17 cellular contexts compared by ENCODE assay signal in the genomic region with DNA sequence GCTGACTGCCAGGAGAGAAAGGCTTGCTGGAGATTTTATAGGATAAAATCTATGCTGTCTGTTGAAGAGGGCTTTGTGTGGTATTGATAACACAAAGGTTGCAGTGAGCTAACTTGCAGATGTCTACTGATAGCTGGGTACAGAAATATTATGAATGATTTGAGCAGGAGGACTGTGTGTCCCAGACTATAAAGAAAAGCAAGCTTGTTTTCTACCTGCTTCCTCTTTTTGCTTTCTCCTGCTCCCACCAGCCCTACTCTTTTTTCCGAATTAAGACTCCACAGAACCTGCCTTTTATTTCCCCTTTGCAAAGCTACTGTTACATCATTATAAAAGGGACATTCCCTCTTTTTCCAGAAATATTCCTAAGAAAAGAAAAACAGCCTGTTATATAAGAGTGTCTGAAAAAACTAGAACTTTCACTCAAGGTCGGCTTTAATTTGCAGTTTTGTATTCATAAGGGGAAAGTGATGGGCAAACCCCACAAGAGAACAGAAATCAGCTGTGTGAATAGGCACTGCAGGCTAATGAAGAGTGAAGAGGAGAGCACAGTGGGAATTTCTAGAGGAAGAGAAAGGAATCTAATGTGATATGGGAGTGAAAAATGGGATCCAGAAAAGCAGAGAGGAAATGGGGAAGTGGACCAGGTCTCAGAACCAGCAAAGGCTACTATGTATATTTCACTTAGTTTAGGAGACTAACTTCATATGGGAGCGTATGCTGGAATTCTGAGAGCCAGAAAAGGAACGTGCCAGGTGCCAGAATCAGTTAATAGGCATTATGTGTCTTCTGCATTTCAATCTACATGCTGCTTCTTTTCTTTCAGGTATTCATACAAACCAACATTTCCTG. TPM values are rescaled to one million over a fixed set of nuclear protein-coding genes. Genes with fewer than 3 reads are reported as not detected.
DNase-seq lines count a peak whose midpoint lies in the region; ATAC-seq and TF ChIP-seq lines count a peak whose summit lies in the region.
"Had no signal": no experiment of that assay in that cellular context is flagged by ENCODE, and none has a peak within 500 bp of the region (broad histone marks: within the 10 kb centered on the region; RNA-seq: fewer than 3 reads in every experiment).

No MANE protein-coding gene starts in this region.

- peaks cover 13% of the 10 kb centered on the region for H3K4me1 Mint-ChIP-seq in stimulated activated memory B cell treated with anti-CD40 and anti-IgM and Interleukin-4, amounts not matched to agents 10 μg/mL and 1 μg/mL and 100 μg/mL, for 72 hours

- no peaks in the 10 kb centered on the region; the same call in 1 of the 2 replicates for H3K27me3 ChIP-seq in PC-3 (ENCODE audit: low read length)
- H3K27me3 ChIP-seq: testis had no signal

- H3F3A ChIP-seq in PC-3 (ENCODE audit: low read length, unreplicated experiment): no peaks in the 10 kb centered on the region

- peak; percentile 55 for DNase-seq in DMS79 treated with DMSO at 0.1 percent for 48 hours (lab: John Stamatoyannopoulos, UW)
- DNase-seq in DMS79 (lab: John Stamatoyannopoulos, UW): no peak
- no peak for DNase-seq in SW 1271 (lab: John Stamatoyannopoulos, UW)
- no peak for DNase-seq in PC-3
- DNase-seq: activated naive CD4-positive, alpha-beta T cell treated with anti-CD3 and anti-CD28 coated beads, Interleukin-2, amount 50 U/mL, for 16 hours; Caco-2; esophagus squamous epithelium; NCI-H187 treated with DMSO at 0.1 percent for 48 hours; T-helper 1 cell; testis had no signal

- no peak overlapping the region for H2AFZ ChIP-seq in PC-3 (ENCODE audit: low read length)

- no peaks in the 10 kb centered on the region for H3K79me2 ChIP-seq in PC-3 (ENCODE audit: low read length)

- peaks cover 3% of the 10 kb centered on the region for H3K9me3 Mint-ChIP-seq in stimulated activated memory B cell treated with anti-CD40 and anti-IgM and Interleukin-4, amounts not matched to agents 10 μg/mL and 1 μg/mL and 100 μg/mL, for 72 hours

- H3K4me2 ChIP-seq in PC-3 (ENCODE audit: low read length): no peak overlapping the region

- no peak overlapping the region for H3K27ac ChIP-seq in PC-3 (ENCODE audit: low read length)
- H3K27ac ChIP-seq: 22Rv1, testis had no signal

- no peak overlapping the region for H3K4me3 Mint-ChIP-seq in stimulated activated memory B cell treated with anti-CD40 and anti-IgM and Interleukin-4, amounts not matched to agents 10 μg/mL and 1 μg/mL and 100 μg/mL, for 72 hours

- H4K20me1 ChIP-seq in PC-3 (ENCODE audit: low read length): no peaks in the 10 kb centered on the region

- TF ChIP-seq CTCF in PC-3 (conservative IDR thresholded peaks at IDR 0.05; ENCODE audit: low read depth, low read length): no peak

- no peaks in the 10 kb centered on the region for H3K36me3 Mint-ChIP-seq in stimulated activated memory B cell treated with anti-CD40 and anti-IgM and Interleukin-4, amounts not matched to agents 10 μg/mL and 1 μg/mL and 100 μg/mL, for 72 hours

- H3K4me1 ChIP-seq in PC-3 (ENCODE audit: insufficient read depth, low read length): peaks cover 4% of the 10 kb centered on the region; the same call in 1 of the 2 replicates
- H3K4me1 ChIP-seq: Caco-2, testis had no signal

- peaks cover 30% of the 10 kb centered on the region for H3K27me3 Mint-ChIP-seq in stimulated activated memory B cell treated with anti-CD40 and anti-IgM and Interleukin-4, amounts not matched to agents 10 μg/mL and 1 μg/mL and 100 μg/mL, for 72 hours

- intact Hi-C loops in PC-3 (cut with micrococcal nuclease): no loop called here

- no peaks in the 10 kb centered on the region for H3K9me3 ChIP-seq in PC-3 (ENCODE audit: low read length)
- H3K9me3 ChIP-seq: Caco-2, testis had no signal

- H3K9ac ChIP-seq in PC-3 (ENCODE audit: low read length): no peak overlapping the region

- no peak overlapping the region for H3K4me3 ChIP-seq in PC-3 (ENCODE audit: low read length)
- H3K4me3 ChIP-seq: esophagus squamous epithelium, testis had no signal

- BruUV-seq in PC-3 (replicated peaks; lab: Mats Ljungman, UMichigan): no TSS peak

- H3K27ac Mint-ChIP-seq in stimulated activated memory B cell treated with anti-CD40 and anti-IgM and Interleukin-4, amounts not matched to agents 10 μg/mL and 1 μg/mL and 100 μg/mL, for 72 hours: no peak overlapping the region

- H3K9me2 ChIP-seq in PC-3 (replicated peaks; ENCODE audit: low read length): no peaks in the 10 kb centered on the region

- POLR2A ChIA-PET in PC-3 (lab: Charles Lee; ENCODE audit: unreplicated experiment): interaction anchor here (0.6 kb wide), 1 partner anchor 25 kb away, joined by 3 read pairs; no protein-coding TSS in a partner anchor

- H3K36me3 ChIP-seq in PC-3 (ENCODE audit: low read depth, low read length): no peaks in the 10 kb centered on the region
- H3K36me3 ChIP-seq: esophagus squamous epithelium had no signal

- ATAC-seq in HG02642 (IDR thresholded peaks at IDR 0.05; ENCODE audit: poor library complexity, unreplicated experiment) (peak; percentile 52), HG03520 (IDR thresholded peaks at IDR 0.05; ENCODE audit: unreplicated experiment) (peak; percentile 67), GM19023 (IDR thresholded peaks at IDR 0.05; ENCODE audit: unreplicated experiment) (no peak), PC-3 (no peak)
- ATAC-seq in stimulated activated memory B cell treated with anti-CD40 and anti-IgM and Interleukin-4, amounts not matched to agents 10 μg/mL and 1 μg/mL and 100 μg/mL, for 72 hours: peak; percentile 70

- CTCF ChIA-PET in PC-3 (lab: Charles Lee): no interaction called here

RNA-seq across cellular contexts. Expression of a gene that starts 28.2 kb away (rescaled TPM):
- not detected in 2 replicates for total RNA-seq in PC-3 (2014; rRNA removed)
- total RNA-seq: Caco-2, esophagus squamous epithelium, mesenteric fat pad, renal cortical epithelial cell, testis had no signal

RNA-seq across cellular contexts. Expression of a gene that starts 37.1 kb away (rescaled TPM):
- total RNA-seq in PC-3 (2014; rRNA removed): not detected in 2 replicates
- total RNA-seq: Caco-2, esophagus squamous epithelium, mesenteric fat pad, testis had no signal

RNA-seq across cellular contexts. Expression of a gene that starts 40.0 kb away (rescaled TPM):
- not detected in 2 replicates for total RNA-seq in PC-3 (2014; rRNA removed)
- total RNA-seq: Caco-2, esophagus squamous epithelium, mesenteric fat pad, renal cortical epithelial cell, testis had no signal

RNA-seq across cellular contexts. Expression of a gene that starts 50.9 kb away (rescaled TPM):
- not detected in 2 replicates for total RNA-seq in PC-3 (2014; rRNA removed)
- total RNA-seq: Caco-2, esophagus squamous epithelium, mesenteric fat pad, renal cortical epithelial cell, testis had no signal

Comparison
In these comparisons a context has a peak if more than half of its experiments do, and no peak if none do; other contexts are left out.
1. ATAC-seq: peak in HG02642 (single experiment), HG03520 (single experiment) and stimulated activated memory B cell treated with anti-CD40 and anti-IgM and Interleukin-4, amounts not matched to agents 10 μg/mL and 1 μg/mL and 100 μg/mL, for 72 hours (single experiment); none in GM19023 (single experiment) and PC-3 (single experiment).